In the genomic region with DNA sequence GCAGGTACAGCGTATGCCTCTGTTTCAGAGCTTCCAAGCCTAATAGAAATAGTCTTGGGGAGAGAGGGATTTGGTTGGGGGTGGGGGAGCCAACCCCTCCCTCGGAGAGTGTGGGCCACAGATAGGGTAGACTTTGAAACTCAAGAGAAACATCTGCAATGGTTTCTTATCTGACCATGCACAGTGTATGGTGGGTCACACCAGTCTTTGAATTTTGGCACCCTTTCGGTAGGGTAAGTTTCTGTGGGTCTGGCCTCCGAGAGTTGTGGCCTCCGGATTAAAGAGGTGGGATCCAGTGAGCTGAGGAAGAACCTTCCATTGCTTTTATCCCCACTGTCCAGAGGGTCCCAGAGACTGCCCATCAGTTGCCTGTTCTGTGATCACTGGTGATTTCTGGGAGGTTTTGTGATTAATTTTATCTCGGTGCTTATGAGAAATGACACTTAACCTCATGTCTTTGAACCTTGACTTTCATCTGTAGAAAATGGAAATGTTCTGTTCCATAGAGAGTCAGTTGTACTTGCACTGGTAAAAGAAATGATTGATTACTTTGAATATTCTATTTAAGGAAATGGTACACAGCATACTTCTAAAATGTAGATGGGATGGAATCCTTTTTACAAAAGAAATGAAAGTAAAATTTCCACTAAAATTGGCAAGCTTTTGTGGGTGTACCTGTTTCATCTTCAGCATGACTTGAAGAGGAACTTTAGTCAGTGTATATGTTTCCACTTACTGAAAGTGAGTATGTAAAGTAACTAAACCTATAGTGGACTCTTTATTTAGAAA, we compare ENCODE assay signal across 11 cellular contexts.
A peak's percentile ranks its signal among the peaks of the same experiment; 100 is the strongest.
DNase-seq lines count a peak whose midpoint lies in the region; ATAC-seq and TF ChIP-seq lines count a peak whose summit lies in the region.
"Had no signal": no experiment of that assay in that cellular context is flagged by ENCODE, and none has a peak within 500 bp of the region (broad histone marks: within the 10 kb centered on the region; RNA-seq: fewer than 3 reads in every experiment).

No MANE protein-coding gene starts in this region.

- in situ Hi-C loops in gastrocnemius medialis (cut with MboI; ENCODE audit: low sequenced_read_pairs in 4 of 4) = no loop called here

- no TSS peak for BruUV-seq in Calu3 (replicated peaks; lab: Mats Ljungman, UMichigan)

- H3K27ac Mint-ChIP-seq in T-helper 2 cell treated with Interferon-gamma antibody and Interleukin-4, amounts not matched to agents 5 μg/mL and 100 μg/mL, for 36 hours = peak overlapping the region; percentile 79
- no peak overlapping the region for H3K27ac Mint-ChIP-seq in Calu3 (ENCODE audit: unreplicated experiment)

- peak; percentile 57 for ATAC-seq in HG02798 (IDR thresholded peaks at IDR 0.05; ENCODE audit: poor library complexity, unreplicated experiment)
- no peak for ATAC-seq in gastrocnemius medialis

- H3K9me3 ChIP-seq in gastrocnemius medialis = no peaks in the 10 kb centered on the region
- H3K9me3 ChIP-seq: pancreas had no signal

- TF ChIP-seq CTCF in gastrocnemius medialis (IDR thresholded peaks at IDR 0.05 in 4 of 5, conservative IDR thresholded peaks at IDR 0.05 in 1 of 5) = no peak
- TF ChIP-seq CTCF in Calu3 (IDR thresholded peaks at IDR 0.05; ENCODE audit: unreplicated experiment) = no peak

- CTCF ChIA-PET in Calu3 (lab: Charles Lee) = no interaction called here

- H3K27me3 ChIP-seq in gastrocnemius medialis = no peaks in the 10 kb centered on the region
- H3K27me3 ChIP-seq: pancreas had no signal

- peaks cover 67% of the 10 kb centered on the region for H3K4me1 Mint-ChIP-seq in T-helper 2 cell treated with Interferon-gamma antibody and Interleukin-4, amounts not matched to agents 5 μg/mL and 100 μg/mL, for 36 hours (ENCODE audit: low read depth)
- H3K4me1 Mint-ChIP-seq in Calu3 (ENCODE audit: low read depth, unreplicated experiment) = no peaks in the 10 kb centered on the region

- no peaks in the 10 kb centered on the region for H3K9me3 Mint-ChIP-seq in T-helper 2 cell treated with Interferon-gamma antibody and Interleukin-4, amounts not matched to agents 5 μg/mL and 100 μg/mL, for 36 hours
- H3K9me3 Mint-ChIP-seq in Calu3 (ENCODE audit: low read depth, unreplicated experiment) = no peaks in the 10 kb centered on the region

- no peak for DNase-seq in T-helper 2 cell treated with Interferon-gamma antibody and Interleukin-4, amounts not matched to agents 5 μg/mL and 100 μg/mL, for 36 hours (ENCODE audit: low spot score)
- DNase-seq in T-helper 2 cell (no peak), OCI-M2 (lab: John Stamatoyannopoulos, UW; ENCODE audit: unreplicated experiment) (peak; percentile 14), gastrocnemius medialis (no peak), NOMO-1 (lab: John Stamatoyannopoulos, UW; ENCODE audit: unreplicated experiment in 2 of 2) (no peak), Calu3 (no peak), HuH-7.5 (ENCODE audit: low spot score) (no peak)
- DNase-seq: 8988T, NCI-H748 treated with DMSO at 0.1 percent for 48 hours, pancreas had no signal

- intact Hi-C loops in gastrocnemius medialis (cut with DNase I; ENCODE audit: low total_unique reads) (loop anchor here (2.0 kb wide), 1 partner anchor 62 kb away; the partner anchor contains the start of gene TMEM131L), Calu3 (cut with micrococcal nuclease; ENCODE audit: unreplicated experiment) (no loop called here)

- no peaks in the 10 kb centered on the region for H3K36me3 ChIP-seq in gastrocnemius medialis
- H3K36me3 ChIP-seq: pancreas had no signal

- H3K4me3 ChIP-seq in gastrocnemius medialis = no peak overlapping the region
- H3K4me3 ChIP-seq: pancreas had no signal

- peak overlapping the region; percentile 80 for H3K4me3 Mint-ChIP-seq in T-helper 2 cell treated with Interferon-gamma antibody and Interleukin-4, amounts not matched to agents 5 μg/mL and 100 μg/mL, for 36 hours
- no peak overlapping the region for H3K4me3 Mint-ChIP-seq in Calu3 (ENCODE audit: low read depth, unreplicated experiment)

- TF ChIP-seq POLR2A in gastrocnemius medialis (IDR thresholded peaks at IDR 0.05) = no peak

- H3K4me1 ChIP-seq in gastrocnemius medialis = peaks cover 71 to 78% of the 10 kb centered on the region in 2 donors

- H3K27me3 Mint-ChIP-seq in T-helper 2 cell treated with Interferon-gamma antibody and Interleukin-4, amounts not matched to agents 5 μg/mL and 100 μg/mL, for 36 hours (ENCODE audit: low read depth) = no peaks in the 10 kb centered on the region
- no peaks in the 10 kb centered on the region for H3K27me3 Mint-ChIP-seq in Calu3 (ENCODE audit: unreplicated experiment)

- H3K36me3 Mint-ChIP-seq in T-helper 2 cell treated with Interferon-gamma antibody and Interleukin-4, amounts not matched to agents 5 μg/mL and 100 μg/mL, for 36 hours (ENCODE audit: low read depth) = peaks cover 30% of the 10 kb centered on the region
- H3K36me3 Mint-ChIP-seq in Calu3 (ENCODE audit: insufficient read depth, unreplicated experiment) = no peaks in the 10 kb centered on the region

- H3K27ac ChIP-seq in gastrocnemius medialis = peak overlapping the region; percentile 77 to 83 (median 83)
